In the genomic region with DNA sequence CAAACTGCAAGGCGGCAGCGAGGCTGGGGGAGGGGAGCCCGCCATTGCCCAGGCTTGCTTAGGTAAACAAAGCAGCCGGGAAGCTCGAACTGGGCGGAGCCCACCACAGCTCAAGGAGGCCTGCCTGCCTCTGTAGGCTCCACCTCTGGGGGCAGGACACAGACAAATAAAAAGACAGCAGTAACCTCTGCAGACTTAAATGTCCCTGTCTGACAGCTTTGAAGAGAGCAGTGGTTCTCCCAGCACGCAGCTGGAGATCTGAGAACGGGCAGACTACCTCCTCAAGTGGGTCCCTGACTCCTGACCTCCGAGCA, we compare ENCODE assay signal across 8 cellular contexts.
DNase-seq lines count a peak whose midpoint lies in the region; ATAC-seq and TF ChIP-seq lines count a peak whose summit lies in the region.
"Not testable (repeated sequence)": the region's sequence is repeated elsewhere in the genome, so short reads cannot be mapped to it uniquely, and the experiment has no call there.

No MANE protein-coding gene starts in this region.

- TF ChIP-seq POLR2A in heart left ventricle (IDR thresholded peaks at IDR 0.05); sigmoid colon (IDR thresholded peaks at IDR 0.05); uterus (IDR thresholded peaks at IDR 0.05): not testable (repeated sequence)

- H3K36me3 ChIP-seq in ES-I3 (ENCODE audit: insufficient read depth, low read length); OCI-LY1 (ENCODE audit: insufficient read depth, low read length); mammary epithelial cell (ENCODE audit: insufficient read depth, low read length); heart left ventricle; mesodermal cell (ENCODE audit: control insufficient read depth, insufficient read depth, low read length); sigmoid colon; uterus: not testable (repeated sequence)

- H3K4me1 Mint-ChIP-seq in activated T-cell treated with anti-CD3 and anti-CD28 coated beads, Interleukin-2, amount 50 U/mL, for 24 hours (ENCODE audit: low read depth) = not testable (repeated sequence)

- not testable (repeated sequence) for H3K79me2 ChIP-seq in OCI-LY1 (ENCODE audit: insufficient read depth, low read length); mammary epithelial cell (ENCODE audit: insufficient read depth, low read length)

- intact Hi-C loops in mammary epithelial cell (cut with micrococcal nuclease); heart left ventricle (cut with DNase I); sigmoid colon (cut with DNase I); uterus (cut with DNase I; ENCODE audit: low total_unique reads): not testable (repeated sequence)

- not testable (repeated sequence) for H2AFZ ChIP-seq in OCI-LY1 (ENCODE audit: low read length); mammary epithelial cell (ENCODE audit: low read depth, low read length)

- not testable (repeated sequence) for H3K9me3 Mint-ChIP-seq in activated T-cell treated with anti-CD3 and anti-CD28 coated beads, Interleukin-2, amount 50 U/mL, for 24 hours

- not testable (repeated sequence) for DNase-seq in activated T-cell treated with anti-CD3 and anti-CD28 coated beads, Interleukin-2, amount 50 U/mL, for 24 hours; mammary epithelial cell; heart left ventricle; sigmoid colon; uterus

- H3K27ac Mint-ChIP-seq in activated T-cell treated with anti-CD3 and anti-CD28 coated beads, Interleukin-2, amount 50 U/mL, for 24 hours = not testable (repeated sequence)

- TF ChIP-seq EP300 in sigmoid colon (IDR thresholded peaks at IDR 0.05) = not testable (repeated sequence)

- ATAC-seq in heart left ventricle = not testable (repeated sequence)

- not testable (repeated sequence) for H3F3A ChIP-seq in OCI-LY1 (ENCODE audit: insufficient read depth, low read length)

- not testable (repeated sequence) for H3K27ac ChIP-seq in OCI-LY1 (ENCODE audit: low read depth, low read length, poor library complexity, severe bottlenecking); mammary epithelial cell (ENCODE audit: insufficient read depth, low read depth, low read length); heart left ventricle; mesodermal cell (ENCODE audit: low read depth, low read length, severe bottlenecking); sigmoid colon
- H3K27ac ChIP-seq in uterus = peak overlapping the region; percentile 34 to 65

- not testable (repeated sequence) for H4K20me1 ChIP-seq in OCI-LY1 (ENCODE audit: insufficient read depth, low read length); mammary epithelial cell (ENCODE audit: insufficient read depth, low read length)

- peak overlapping the region; percentile 69 for H3K4me3 Mint-ChIP-seq in activated T-cell treated with anti-CD3 and anti-CD28 coated beads, Interleukin-2, amount 50 U/mL, for 24 hours

- TF ChIP-seq CTCF in OCI-LY1 (IDR thresholded peaks at IDR 0.05; ENCODE audit: low read length); mammary epithelial cell (conservative IDR thresholded peaks at IDR 0.05 in 1 of 2, IDR thresholded peaks at IDR 0.05 in 1 of 2; ENCODE audit: extremely low read depth in 1 of 2, insufficient read depth in 1 of 2, low read depth in 1 of 2, low read length in 2 of 2); heart left ventricle (IDR thresholded peaks at IDR 0.05); sigmoid colon (IDR thresholded peaks at IDR 0.05); uterus (IDR thresholded peaks at IDR 0.05): not testable (repeated sequence)

- in situ Hi-C loops in mammary epithelial cell (cut with MboI; ENCODE audit: low sequenced_read_pairs in 2 of 2) = not testable (repeated sequence)

- WGBS in mammary epithelial cell (ENCODE audit: low coverage, missing lambda C conversion rate) = 35% methylated on average over 2 of the region's 9 CpGs
- 8% methylated on average over 6 of the region's 9 CpGs; no CpG with 5 or more reads in 3 of the 4 donors for WGBS in heart left ventricle, 4 donors
- WGBS in mesodermal cell (ENCODE audit: insufficient coverage in 2 of 2), 2 experiments = no CpG with 5 or more reads among the region's 9 CpGs
- 9% methylated on average over 6 to 7 of the region's 9 CpGs for WGBS in sigmoid colon, 2 donors

- H3K4me3 ChIP-seq in OCI-LY1 (ENCODE audit: low read depth, low read length, poor library complexity, severe bottlenecking) (peak overlapping the region; percentile 40), mammary epithelial cell (replicated peaks in 1 of 3; ENCODE audit: insufficient read depth in 1 of 3, low read depth in 2 of 3, low read length in 3 of 3) (peak overlapping the region in 2 of 3 experiments; percentile 32 to 39), heart left ventricle (peak overlapping the region in 11 of 12 donors; percentile 13 to 51 (median 42)), mesodermal cell (ENCODE audit: extremely low read depth, insufficient read depth, low read length, poor library complexity, severe bottlenecking) (peak overlapping the region; percentile 22), sigmoid colon (peak overlapping the region; percentile 10 to 33 (median 28)), uterus (peak overlapping the region; percentile 11 to 40)

- H3K9me3 ChIP-seq in ES-I3 (ENCODE audit: control insufficient read depth, insufficient read depth, low read length); OCI-LY1 (ENCODE audit: low read length); mammary epithelial cell (replicated peaks; ENCODE audit: insufficient read depth, low read length); heart left ventricle; mesodermal cell (ENCODE audit: control insufficient read depth, low read length); sigmoid colon; uterus: not testable (repeated sequence)

- H3K27me3 Mint-ChIP-seq in activated T-cell treated with anti-CD3 and anti-CD28 coated beads, Interleukin-2, amount 50 U/mL, for 24 hours = not testable (repeated sequence)

- not testable (repeated sequence) for H3K4me1 ChIP-seq in ES-I3 (ENCODE audit: insufficient read depth, low read length); OCI-LY1 (ENCODE audit: insufficient read depth, low read length, severe bottlenecking); mammary epithelial cell (ENCODE audit: insufficient read depth, low read length); heart left ventricle; mesodermal cell (ENCODE audit: control insufficient read depth, insufficient read depth, low read length, poor library complexity, severe bottlenecking); sigmoid colon; uterus

- dilution Hi-C loops in mammary epithelial cell (cut with HindIII; ENCODE audit: low sequenced_read_pairs) = not testable (repeated sequence)

- not testable (repeated sequence) for H3K9me2 ChIP-seq in OCI-LY1 (ENCODE audit: low read depth, low read length)

- not testable (repeated sequence) for H3K27me3 ChIP-seq in OCI-LY1 (ENCODE audit: insufficient read depth, low read length); mammary epithelial cell (ENCODE audit: insufficient read depth, low read length); heart left ventricle; sigmoid colon; uterus

- not testable (repeated sequence) for H3K4me2 ChIP-seq in OCI-LY1 (ENCODE audit: low read length); mammary epithelial cell (ENCODE audit: insufficient read depth, low read depth, low read length)

- CTCF ChIA-PET in mammary epithelial cell (lab: Charles Lee; ENCODE audit: low non-redundant PET) = not testable (repeated sequence)

- not testable (repeated sequence) for BruUV-seq in mammary epithelial cell (replicated peaks; lab: Mats Ljungman, UMichigan)

- peak overlapping the region; percentile 42; the same call in 1 of the 2 replicates for H3K9ac ChIP-seq in ES-I3 (ENCODE audit: low read depth, low read length)
- H3K9ac ChIP-seq in OCI-LY1 (ENCODE audit: low read length); mammary epithelial cell (ENCODE audit: insufficient read depth, low read length): not testable (repeated sequence)

- H3K36me3 Mint-ChIP-seq in activated T-cell treated with anti-CD3 and anti-CD28 coated beads, Interleukin-2, amount 50 U/mL, for 24 hours (ENCODE audit: low read depth) = not testable (repeated sequence)
